Comparison of ENCODE assay signal across 1 cellular context in genomic region chr20:37692447-37693166, GRCh38.
TF ChIP-seq lines count a peak whose summit lies in the region.

No MANE protein-coding gene starts in this region.

TF ChIP-seq in HCT116, 20 proteins besides CTCF, POLR2A, EP300 and RAD21 (continued from another document):
- TF ChIP-seq ZFX (IDR thresholded peaks at IDR 0.05) (no peak), ELF1 (IDR thresholded peaks at IDR 0.05; ENCODE audit: borderline replicate concordance, low read depth) (no peak), YY1 (IDR thresholded peaks at IDR 0.05; ENCODE audit: extremely low read depth, insufficient replicate concordance, low read depth, low read length) (no peak), EGR1 (IDR thresholded peaks at IDR 0.05; ENCODE audit: low read depth) (no peak), JUND (IDR thresholded peaks at IDR 0.05) (no peak)
TF ChIP-seq in HCT116: peak in this region for 0.
